Comparison of ENCODE assay signal across 8 cellular contexts in the genomic region with DNA sequence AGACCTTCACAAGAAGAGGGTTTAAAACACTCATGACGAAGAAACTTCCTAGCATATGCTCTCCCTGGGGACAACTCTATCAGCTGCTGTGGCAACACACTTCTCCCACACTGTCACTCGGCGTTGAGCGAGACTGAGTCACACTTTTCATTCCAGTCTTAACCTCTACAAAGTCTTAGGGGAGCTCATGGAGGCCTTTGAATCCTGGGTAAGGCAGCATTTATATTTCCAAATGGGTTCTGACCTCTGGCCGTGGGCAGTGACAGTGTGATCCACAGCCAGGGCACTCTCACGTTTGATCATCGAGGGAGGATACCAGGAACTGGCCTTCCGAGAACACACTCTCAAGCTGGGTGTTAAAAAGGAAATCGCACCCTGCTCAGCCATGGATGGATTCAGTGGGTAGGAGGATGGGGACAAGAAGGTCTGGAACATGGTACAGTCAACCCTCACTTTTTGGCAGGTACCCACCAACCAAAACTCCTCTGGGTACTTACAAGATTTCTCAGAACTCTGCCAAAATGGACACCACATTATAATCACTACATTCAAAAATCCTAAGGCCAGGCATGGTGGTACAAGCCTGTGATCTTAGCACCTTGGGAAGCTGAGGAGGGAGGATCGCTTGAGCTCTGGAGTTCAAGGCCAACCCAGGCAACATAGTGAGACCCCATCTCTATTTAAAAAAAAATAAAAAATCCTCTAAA. TPM values are rescaled to one million over a fixed set of nuclear protein-coding genes. Genes with fewer than 3 reads are reported as not detected.
DNase-seq lines count a peak whose midpoint lies in the region; ATAC-seq and TF ChIP-seq lines count a peak whose summit lies in the region.

No MANE protein-coding gene starts in this region.

- no peak for TF ChIP-seq CTCF in foreskin fibroblast (IDR thresholded peaks at IDR 0.05; ENCODE audit: low read depth, low read length)

- no peak for ATAC-seq in GM21717 (IDR thresholded peaks at IDR 0.05; ENCODE audit: unreplicated experiment)
- no peak for ATAC-seq in HG02642 (IDR thresholded peaks at IDR 0.05; ENCODE audit: poor library complexity, unreplicated experiment)

- DNase-seq in Daoy (ENCODE audit: low read depth): peak; percentile 11
- peak; percentile 14 for DNase-seq in RKO (ENCODE audit: low spot score)
- DNase-seq in foreskin fibroblast: peak; percentile 70 to 92
- peak; percentile 78 for DNase-seq in skeletal muscle cell (ENCODE audit: low read depth)
- no peak for DNase-seq in effector CD4-positive, alpha-beta T cell
- no peak for DNase-seq in glomerular visceral epithelial cell (ENCODE audit: extremely low spot score)

- H3K4me3 ChIP-seq in foreskin fibroblast (ENCODE audit: low read depth in 1 of 2, low read length in 2 of 2) (no peak overlapping the region), skeletal muscle cell (ENCODE audit: low read depth, low read length) (no peak overlapping the region)

RNA-seq across cellular contexts. Expression of gene RRBP1, which starts 19.6 kb away (rescaled TPM):
- total RNA-seq in Daoy (2014; rRNA removed; shearing (Covaris generic)): 93.3 and 116 TPM in 2 replicates

RNA-seq across cellular contexts. Expression of gene BANF2, which starts 37.3 kb away (rescaled TPM):
- total RNA-seq in Daoy (2014; rRNA removed; shearing (Covaris generic)): not detected in 2 replicates

Comparison
In these comparisons a context has a peak if more than half of its experiments do, and no peak if none do; other contexts are left out.
1. DNase-seq: peak in Daoy (single experiment), RKO (single experiment), foreskin fibroblast (2 of 2) and skeletal muscle cell (single experiment); none in effector CD4-positive, alpha-beta T cell (single experiment) and glomerular visceral epithelial cell (single experiment).